In genomic region chr1:39128959-39129358, GRCh38 we compare ENCODE assay signal across 1 cellular context.
TF ChIP-seq lines count a peak whose summit lies in the region.

No MANE protein-coding gene starts in this region.

TF ChIP-seq in WTC11, 78 proteins besides CTCF, POLR2A, EP300 and RAD21 (continued from another document):
- TF ChIP-seq, protein P1, sequence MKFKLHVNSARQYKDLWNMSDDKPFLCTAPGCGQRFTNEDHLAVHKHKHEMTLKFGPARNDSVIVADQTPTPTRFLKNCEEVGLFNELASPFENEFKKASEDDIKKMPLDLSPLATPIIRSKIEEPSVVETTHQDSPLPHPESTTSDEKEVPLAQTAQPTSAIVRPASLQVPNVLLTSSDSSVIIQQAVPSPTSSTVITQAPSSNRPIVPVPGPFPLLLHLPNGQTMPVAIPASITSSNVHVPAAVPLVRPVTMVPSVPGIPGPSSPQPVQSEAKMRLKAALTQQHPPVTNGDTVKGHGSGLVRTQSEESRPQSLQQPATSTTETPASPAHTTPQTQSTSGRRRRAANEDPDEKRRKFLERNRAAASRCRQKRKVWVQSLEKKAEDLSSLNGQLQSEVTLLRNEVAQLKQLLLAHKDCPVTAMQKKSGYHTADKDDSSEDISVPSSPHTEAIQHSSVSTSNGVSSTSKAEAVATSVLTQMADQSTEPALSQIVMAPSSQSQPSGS (CRISPR knock-in tag; IDR thresholded peaks at IDR 0.05; ENCODE audit: borderline replicate concordance, low read depth), result no peak
